In the genomic region with DNA sequence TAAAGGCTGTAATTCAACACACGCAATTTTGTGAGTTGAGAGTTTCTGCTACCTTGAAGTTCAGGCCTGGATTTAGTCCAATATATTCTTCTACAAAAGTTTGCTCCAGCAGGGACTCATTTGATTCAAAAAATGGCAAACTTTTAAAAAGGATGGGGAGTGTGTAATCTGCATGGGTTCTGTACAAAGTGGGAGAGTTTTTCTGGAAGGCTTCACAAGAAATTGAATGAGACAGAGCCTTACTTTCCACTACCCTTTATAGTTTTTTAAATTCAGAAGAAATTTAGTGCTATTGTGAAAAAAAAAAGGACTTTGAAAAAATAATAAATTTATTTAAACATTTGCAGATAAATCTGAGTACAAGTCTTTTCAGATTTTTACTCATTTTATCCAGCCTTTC, we compare ENCODE assay signal across 28 cellular contexts.
"Had no signal": no experiment of that assay in that cellular context is flagged by ENCODE, and none has a peak within 500 bp of the region (broad histone marks: within the 10 kb centered on the region; RNA-seq: fewer than 3 reads in every experiment).

No MANE protein-coding gene starts in this region.

- H3K4me1 ChIP-seq: adrenal gland, Peyer's patch, SJSA1 had no signal

- H3K4me3 ChIP-seq: adrenal gland, Peyer's patch, SJSA1 had no signal

- H3K4me1 Mint-ChIP-seq: activated CD4-positive, alpha-beta T cell treated with anti-CD3 and anti-CD28 coated beads, Interleukin-2, amount 10 ng/mL, durations not matched to agents 24 days and 14 days; activated CD8-positive, alpha-beta memory T cell treated with anti-CD3 and anti-CD28 coated beads, Interleukin-2, amount 10 ng/mL, durations not matched to agents 7 days and 5 days; T-helper 17 cell had no signal

- H3K36me3 ChIP-seq: adrenal gland, Peyer's patch, SJSA1 had no signal

- H3K27ac ChIP-seq: adrenal gland, Peyer's patch, RWPE1, SJSA1 had no signal

- H3K27me3 Mint-ChIP-seq: activated CD4-positive, alpha-beta T cell treated with anti-CD3 and anti-CD28 coated beads, Interleukin-2, amount 10 ng/mL, durations not matched to agents 24 days and 14 days; activated CD8-positive, alpha-beta memory T cell treated with anti-CD3 and anti-CD28 coated beads, Interleukin-2, amount 10 ng/mL, durations not matched to agents 7 days and 5 days; activated naive CD8-positive, alpha-beta T cell; activated T-cell treated with anti-CD3 and anti-CD28 coated beads, Interleukin-2, amount 50 U/mL, for 24 hours; T-helper 17 cell had no signal

- ATAC-seq: activated CD8-positive, alpha-beta memory T cell treated with anti-CD3 and anti-CD28 coated beads, Interleukin-2, amount 10 ng/mL, durations not matched to agents 7 days and 5 days; T-helper 17 cell; WTC11 had no signal

- H3K4me3 Mint-ChIP-seq: activated CD4-positive, alpha-beta T cell treated with anti-CD3 and anti-CD28 coated beads, Interleukin-2, amount 10 ng/mL, durations not matched to agents 24 days and 14 days; activated CD8-positive, alpha-beta memory T cell treated with anti-CD3 and anti-CD28 coated beads, Interleukin-2, amount 10 ng/mL, durations not matched to agents 7 days and 5 days; activated naive CD8-positive, alpha-beta T cell; activated T-cell treated with anti-CD3 and anti-CD28 coated beads, Interleukin-2, amount 50 U/mL, for 24 hours; T-helper 17 cell; WTC11 had no signal

- DNase-seq: activated CD4-positive, alpha-beta T cell treated with anti-CD3 and anti-CD28 coated beads for 1 hour; activated CD4-positive, alpha-beta T cell treated with anti-CD3 and anti-CD28 coated beads, Interleukin-2, amount 10 ng/mL, durations not matched to agents 24 days and 14 days; activated CD4-positive, alpha-beta T cell treated with anti-CD3 and anti-CD28 coated beads, Interleukin-2, amount 50 U/mL, for 48 hours; activated CD8-positive, alpha-beta memory T cell treated with anti-CD3 and anti-CD28 coated beads, Interleukin-2, amount 10 ng/mL, durations not matched to agents 7 days and 5 days; activated effector memory CD4-positive, alpha-beta T cell treated with anti-CD3 and anti-CD28 coated beads, Interleukin-2, amount 50 U/mL, for 16 hours; activated naive CD4-positive, alpha-beta T cell treated with Interleukin-2 at 50 U/mL for 16 hours; activated T-cell treated with anti-CD3 and anti-CD28 coated beads, Interleukin-2, amount 50 U/mL, for 24 hours; adrenal gland; anterior cingulate cortex; central memory CD4-positive, alpha-beta T cell; MM.1S; NCI-H1105; NCI-H1436; NCI-H1694 treated with DMSO at 0.1 percent for 48 hours; NCI-H2029 treated with DMSO at 0.1 percent for 48 hours; NCI-H510A treated with DMSO at 0.1 percent for 48 hours; NCI-H69; NK-92 treated with Interleukin-12 subunit alpha and Interleukin-12 subunit beta, amount 100 ng/mL, for 24 hours; OCI-M1; Peyer's patch; SHP77; T-helper 17 cell; T-helper 9 cell had no signal

- H3K27ac Mint-ChIP-seq: activated CD4-positive, alpha-beta T cell treated with anti-CD3 and anti-CD28 coated beads, Interleukin-2, amount 10 ng/mL, durations not matched to agents 24 days and 14 days; activated CD8-positive, alpha-beta memory T cell treated with anti-CD3 and anti-CD28 coated beads, Interleukin-2, amount 10 ng/mL, durations not matched to agents 7 days and 5 days; activated naive CD8-positive, alpha-beta T cell; activated T-cell treated with anti-CD3 and anti-CD28 coated beads, Interleukin-2, amount 50 U/mL, for 24 hours; T-helper 17 cell; WTC11 had no signal

- H3K9me3 ChIP-seq: adrenal gland, Peyer's patch, SJSA1 had no signal

- H3K27me3 ChIP-seq: adrenal gland, Peyer's patch, SJSA1 had no signal

- FAIRE-seq: bronchial epithelial cell had no signal
